In the genomic region with DNA sequence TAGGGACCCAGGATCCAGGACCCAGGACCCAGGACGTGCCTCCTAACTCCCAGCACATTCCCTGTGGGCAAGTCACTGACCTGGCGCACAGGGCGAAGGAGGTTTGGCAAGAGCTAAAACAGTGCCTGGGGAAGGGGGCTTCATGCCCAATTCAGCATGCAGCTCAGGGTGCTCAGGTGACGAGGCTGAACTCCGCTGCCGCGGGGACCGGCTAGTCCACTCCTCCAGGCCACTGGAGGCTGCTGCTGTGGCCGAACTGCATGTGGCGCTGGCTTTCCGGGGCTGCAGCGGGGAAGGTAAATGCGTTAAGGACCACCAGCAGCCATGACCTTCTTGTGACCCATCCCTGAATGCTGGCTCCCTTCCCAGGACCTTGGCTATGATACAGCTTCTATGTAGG, we compare ENCODE assay signal across 17 cellular contexts. TPM values are rescaled to one million over a fixed set of nuclear protein-coding genes. Genes with fewer than 3 reads are reported as not detected.
DNase-seq lines count a peak whose midpoint lies in the region; ATAC-seq and TF ChIP-seq lines count a peak whose summit lies in the region.
"Had no signal": no experiment of that assay in that cellular context is flagged by ENCODE, and none has a peak within 500 bp of the region (broad histone marks: within the 10 kb centered on the region; RNA-seq: fewer than 3 reads in every experiment).

No MANE protein-coding gene starts in this region.

- peaks cover 16 to 29% of the 10 kb centered on the region in 2 donors for H3K36me3 Mint-ChIP-seq in activated naive CD4-positive, alpha-beta T cell treated with anti-CD3 and anti-CD28 coated beads, Interleukin-2, amount 50 U/mL, for 72 hours
- peaks cover 25% of the 10 kb centered on the region for H3K36me3 Mint-ChIP-seq in WTC11

- CTCF ChIA-PET in WTC11 (lab: Charles Lee), result interaction anchor here (1.4 kb wide), 1 partner anchor 14 kb away, joined by 4 read pairs; no protein-coding TSS in a partner anchor

- H3K27me3 ChIP-seq in breast epithelium, result peaks cover 0 to 41% of the 10 kb centered on the region in 2 donors
- H3K27me3 ChIP-seq: body of pancreas, uterus had no signal

- no peaks in the 10 kb centered on the region for H3K9me3 ChIP-seq in breast epithelium
- H3K9me3 ChIP-seq: body of pancreas, prostate gland, uterus had no signal

- H3K4me1 ChIP-seq in breast epithelium, result no peaks in the 10 kb centered on the region
- H3K4me1 ChIP-seq: prostate gland, uterus had no signal

- H3K27ac ChIP-seq in cingulate gyrus (ENCODE audit: low read depth, low read length), result peak overlapping the region; percentile 8
- no peak overlapping the region for H3K27ac ChIP-seq in breast epithelium
- H3K27ac ChIP-seq: body of pancreas, C4-2B, prostate gland, RWPE1, uterus had no signal

- no peak overlapping the region for H3K4me3 Mint-ChIP-seq in WTC11

- peaks cover 62% of the 10 kb centered on the region for H3K4me1 Mint-ChIP-seq in WTC11

- no peaks in the 10 kb centered on the region for H3K36me3 ChIP-seq in breast epithelium
- H3K36me3 ChIP-seq: prostate gland, uterus had no signal

- no peaks in the 10 kb centered on the region for H3K9me3 Mint-ChIP-seq in activated naive CD4-positive, alpha-beta T cell treated with anti-CD3 and anti-CD28 coated beads, Interleukin-2, amount 50 U/mL, for 72 hours
- H3K9me3 Mint-ChIP-seq in WTC11, result no peaks in the 10 kb centered on the region

- no peaks in the 10 kb centered on the region for H3K27me3 Mint-ChIP-seq in WTC11 (ENCODE audit: low read depth)

- POLR2A ChIA-PET in WTC11 (lab: Charles Lee), result no interaction called here

- peak overlapping the region; percentile 69 to 79 for H3K27ac Mint-ChIP-seq in activated naive CD4-positive, alpha-beta T cell treated with anti-CD3 and anti-CD28 coated beads, Interleukin-2, amount 50 U/mL, for 72 hours
- H3K27ac Mint-ChIP-seq in WTC11, result peak overlapping the region; percentile 90

- H3K4me3 ChIP-seq in breast epithelium, result no peak overlapping the region
- H3K4me3 ChIP-seq: body of pancreas, lung, prostate gland, uterus had no signal

- no peak for ATAC-seq in activated naive CD4-positive, alpha-beta T cell treated with anti-CD3 and anti-CD28 coated beads, Interleukin-2, amount 50 U/mL, for 72 hours
- ATAC-seq in WTC11 (no peak), HG03442 (IDR thresholded peaks at IDR 0.05; ENCODE audit: unreplicated experiment) (no peak), GM19351 (IDR thresholded peaks at IDR 0.05; ENCODE audit: unreplicated experiment) (no peak)
- ATAC-seq: body of pancreas, SK-N-SH treated with all-trans-retinoic acid at 6 μM for 48 hours had no signal

- DNase-seq in activated naive CD4-positive, alpha-beta T cell treated with anti-CD3 and anti-CD28 coated beads, Interleukin-2, amount 50 U/mL, for 72 hours (ENCODE audit: low spot score in 2 of 2), result no peak
- no peak for DNase-seq in activated naive CD4-positive, alpha-beta T cell (lab: John Stamatoyannopoulos, UW)
- no peak for DNase-seq in WTC11 (ENCODE audit: low spot score)
- no peak for DNase-seq in breast epithelium (ENCODE audit: low spot score in 2 of 2)
- no peak for DNase-seq in GF-D8 (lab: John Stamatoyannopoulos, UW)
- DNase-seq: body of pancreas, DMS153, NCI-H526, uterus had no signal

- intact Hi-C loops in breast epithelium (cut with DNase I; ENCODE audit: low total_unique reads), result no loop called here

- TF ChIP-seq POLR2A in breast epithelium (IDR thresholded peaks at IDR 0.05), result no peak

- TF ChIP-seq CTCF in WTC11 (IDR thresholded peaks at IDR 0.05), result no peak
- no peak for TF ChIP-seq CTCF in breast epithelium (IDR thresholded peaks at IDR 0.05)

TF ChIP-seq in WTC11, 78 proteins besides CTCF, POLR2A, EP300 and RAD21 (continues in another document):
- TF ChIP-seq ZNF396 (CRISPR knock-in tag; IDR thresholded peaks at IDR 0.05; ENCODE audit: borderline replicate concordance), result no peak
- TF ChIP-seq, protein P1, sequence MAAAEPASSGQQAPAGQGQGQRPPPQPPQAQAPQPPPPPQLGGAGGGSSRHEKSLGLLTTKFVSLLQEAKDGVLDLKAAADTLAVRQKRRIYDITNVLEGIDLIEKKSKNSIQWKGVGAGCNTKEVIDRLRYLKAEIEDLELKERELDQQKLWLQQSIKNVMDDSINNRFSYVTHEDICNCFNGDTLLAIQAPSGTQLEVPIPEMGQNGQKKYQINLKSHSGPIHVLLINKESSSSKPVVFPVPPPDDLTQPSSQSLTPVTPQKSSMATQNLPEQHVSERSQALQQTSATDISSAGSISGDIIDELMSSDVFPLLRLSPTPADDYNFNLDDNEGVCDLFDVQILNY (CRISPR knock-in tag; IDR thresholded peaks at IDR 0.05), result no peak
- TF ChIP-seq FOXJ3 (CRISPR knock-in tag; IDR thresholded peaks at IDR 0.05; ENCODE audit: borderline replicate concordance), result no peak
- TF ChIP-seq, protein P2, sequence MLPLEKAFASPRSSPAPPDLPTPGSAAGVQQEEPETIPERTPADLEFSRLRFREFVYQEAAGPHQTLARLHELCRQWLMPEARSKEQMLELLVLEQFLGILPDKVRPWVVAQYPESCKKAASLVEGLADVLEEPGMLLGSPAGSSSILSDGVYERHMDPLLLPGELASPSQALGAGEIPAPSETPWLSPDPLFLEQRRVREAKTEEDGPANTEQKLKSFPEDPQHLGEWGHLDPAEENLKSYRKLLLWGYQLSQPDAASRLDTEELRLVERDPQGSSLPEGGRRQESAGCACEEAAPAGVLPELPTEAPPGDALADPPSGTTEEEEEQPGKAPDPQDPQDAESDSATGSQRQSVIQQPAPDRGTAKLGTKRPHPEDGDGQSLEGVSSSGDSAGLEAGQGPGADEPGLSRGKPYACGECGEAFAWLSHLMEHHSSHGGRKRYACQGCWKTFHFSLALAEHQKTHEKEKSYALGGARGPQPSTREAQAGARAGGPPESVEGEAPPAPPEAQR (CRISPR knock-in tag; IDR thresholded peaks at IDR 0.05), result no peak
- no peak for TF ChIP-seq RORB (CRISPR knock-in tag; IDR thresholded peaks at IDR 0.05)
- no peak for TF ChIP-seq GRHL2 (CRISPR knock-in tag; IDR thresholded peaks at IDR 0.05; ENCODE audit: insufficient replicate concordance, severe bottlenecking)
- no peak for TF ChIP-seq IRF2 (CRISPR knock-in tag; IDR thresholded peaks at IDR 0.05; ENCODE audit: borderline replicate concordance, low read depth)
- TF ChIP-seq, protein P3, sequence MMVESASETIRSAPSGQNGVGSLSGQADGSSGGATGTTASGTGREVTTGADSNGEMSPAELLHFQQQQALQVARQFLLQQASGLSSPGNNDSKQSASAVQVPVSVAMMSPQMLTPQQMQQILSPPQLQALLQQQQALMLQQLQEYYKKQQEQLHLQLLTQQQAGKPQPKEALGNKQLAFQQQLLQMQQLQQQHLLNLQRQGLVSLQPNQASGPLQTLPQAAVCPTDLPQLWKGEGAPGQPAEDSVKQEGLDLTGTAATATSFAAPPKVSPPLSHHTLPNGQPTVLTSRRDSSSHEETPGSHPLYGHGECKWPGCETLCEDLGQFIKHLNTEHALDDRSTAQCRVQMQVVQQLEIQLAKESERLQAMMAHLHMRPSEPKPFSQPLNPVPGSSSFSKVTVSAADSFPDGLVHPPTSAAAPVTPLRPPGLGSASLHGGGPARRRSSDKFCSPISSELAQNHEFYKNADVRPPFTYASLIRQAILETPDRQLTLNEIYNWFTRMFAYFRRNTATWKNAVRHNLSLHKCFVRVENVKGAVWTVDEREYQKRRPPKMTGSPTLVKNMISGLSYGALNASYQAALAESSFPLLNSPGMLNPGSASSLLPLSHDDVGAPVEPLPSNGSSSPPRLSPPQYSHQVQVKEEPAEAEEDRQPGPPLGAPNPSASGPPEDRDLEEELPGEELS (CRISPR knock-in tag; IDR thresholded peaks at IDR 0.05), result no peak
- TF ChIP-seq MYBL2 (CRISPR knock-in tag; IDR thresholded peaks at IDR 0.05), result no peak
- TF ChIP-seq TCF7 (CRISPR knock-in tag; IDR thresholded peaks at IDR 0.05; ENCODE audit: low read depth), result no peak
- TF ChIP-seq, protein P4, sequence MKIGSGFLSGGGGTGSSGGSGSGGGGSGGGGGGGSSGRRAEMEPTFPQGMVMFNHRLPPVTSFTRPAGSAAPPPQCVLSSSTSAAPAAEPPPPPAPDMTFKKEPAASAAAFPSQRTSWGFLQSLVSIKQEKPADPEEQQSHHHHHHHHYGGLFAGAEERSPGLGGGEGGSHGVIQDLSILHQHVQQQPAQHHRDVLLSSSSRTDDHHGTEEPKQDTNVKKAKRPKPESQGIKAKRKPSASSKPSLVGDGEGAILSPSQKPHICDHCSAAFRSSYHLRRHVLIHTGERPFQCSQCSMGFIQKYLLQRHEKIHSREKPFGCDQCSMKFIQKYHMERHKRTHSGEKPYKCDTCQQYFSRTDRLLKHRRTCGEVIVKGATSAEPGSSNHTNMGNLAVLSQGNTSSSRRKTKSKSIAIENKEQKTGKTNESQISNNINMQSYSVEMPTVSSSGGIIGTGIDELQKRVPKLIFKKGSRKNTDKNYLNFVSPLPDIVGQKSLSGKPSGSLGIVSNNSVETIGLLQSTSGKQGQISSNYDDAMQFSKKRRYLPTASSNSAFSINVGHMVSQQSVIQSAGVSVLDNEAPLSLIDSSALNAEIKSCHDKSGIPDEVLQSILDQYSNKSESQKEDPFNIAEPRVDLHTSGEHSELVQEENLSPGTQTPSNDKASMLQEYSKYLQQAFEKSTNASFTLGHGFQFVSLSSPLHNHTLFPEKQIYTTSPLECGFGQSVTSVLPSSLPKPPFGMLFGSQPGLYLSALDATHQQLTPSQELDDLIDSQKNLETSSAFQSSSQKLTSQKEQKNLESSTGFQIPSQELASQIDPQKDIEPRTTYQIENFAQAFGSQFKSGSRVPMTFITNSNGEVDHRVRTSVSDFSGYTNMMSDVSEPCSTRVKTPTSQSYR (CRISPR knock-in tag; IDR thresholded peaks at IDR 0.05), result no peak

RNA-seq across cellular contexts. Expression of a gene that starts 4.9 kb away (rescaled TPM):
- 100 to 1,000 TPM; 264 to 357 TPM for total RNA-seq in activated naive CD4-positive, alpha-beta T cell treated with anti-CD3 and anti-CD28 coated beads, Interleukin-2, amount 50 U/mL, for 72 hours
- 146 to 184 TPM (median 182 TPM) in 3 replicates for total RNA-seq in WTC11 (2021)
- total RNA-seq in breast epithelium, result 10 to 100 TPM in 1 of 3 donors, 1 to 10 TPM in 2; 5.8 to 20.3 (median 7.6) TPM

RNA-seq across cellular contexts. Expression of a gene that starts 12.3 kb away (rescaled TPM):
- total RNA-seq in activated naive CD4-positive, alpha-beta T cell treated with anti-CD3 and anti-CD28 coated beads, Interleukin-2, amount 50 U/mL, for 72 hours, result 10 to 100 TPM; 18.3 to 22.2 TPM
- total RNA-seq in WTC11 (2021) (18.0 to 21.0 TPM (median 20.2 TPM) in 3 replicates), breast epithelium (10 to 100 TPM; 10.9 to 17.3 (median 16.1) TPM)

RNA-seq across cellular contexts. Expression of a gene that starts 26.0 kb away (rescaled TPM):
- total RNA-seq in activated naive CD4-positive, alpha-beta T cell treated with anti-CD3 and anti-CD28 coated beads, Interleukin-2, amount 50 U/mL, for 72 hours, result 10 to 100 TPM; 77.2 to 79.3 TPM
- total RNA-seq in WTC11 (2021) (79.4 to 81.2 TPM (median 81.2 TPM) in 3 replicates), breast epithelium (10 to 100 TPM; 56.0 to 71.4 (median 71.0) TPM)

RNA-seq across cellular contexts. Expression of a gene that starts 26.2 kb away (rescaled TPM):
- 10 to 100 TPM; 61.4 to 86.4 TPM for total RNA-seq in activated naive CD4-positive, alpha-beta T cell treated with anti-CD3 and anti-CD28 coated beads, Interleukin-2, amount 50 U/mL, for 72 hours
- total RNA-seq in WTC11 (2021), result 99.6 to 120 TPM (median 114 TPM) in 3 replicates
- total RNA-seq in breast epithelium, result 10 to 100 TPM; 32.3 to 40.8 (median 35.4) TPM

RNA-seq across cellular contexts. Expression of a gene that starts 33.6 kb away (rescaled TPM):
- total RNA-seq in activated naive CD4-positive, alpha-beta T cell treated with anti-CD3 and anti-CD28 coated beads, Interleukin-2, amount 50 U/mL, for 72 hours, result 10 to 100 TPM; 76.8 to 82.4 TPM
- total RNA-seq in WTC11 (2021) (50.9 to 52.6 TPM (median 51.1 TPM) in 3 replicates), breast epithelium (10 to 100 TPM; 35.8 to 37.9 (median 36.1) TPM)
